10 cellular contexts compared by ENCODE assay signal in the genomic region with DNA sequence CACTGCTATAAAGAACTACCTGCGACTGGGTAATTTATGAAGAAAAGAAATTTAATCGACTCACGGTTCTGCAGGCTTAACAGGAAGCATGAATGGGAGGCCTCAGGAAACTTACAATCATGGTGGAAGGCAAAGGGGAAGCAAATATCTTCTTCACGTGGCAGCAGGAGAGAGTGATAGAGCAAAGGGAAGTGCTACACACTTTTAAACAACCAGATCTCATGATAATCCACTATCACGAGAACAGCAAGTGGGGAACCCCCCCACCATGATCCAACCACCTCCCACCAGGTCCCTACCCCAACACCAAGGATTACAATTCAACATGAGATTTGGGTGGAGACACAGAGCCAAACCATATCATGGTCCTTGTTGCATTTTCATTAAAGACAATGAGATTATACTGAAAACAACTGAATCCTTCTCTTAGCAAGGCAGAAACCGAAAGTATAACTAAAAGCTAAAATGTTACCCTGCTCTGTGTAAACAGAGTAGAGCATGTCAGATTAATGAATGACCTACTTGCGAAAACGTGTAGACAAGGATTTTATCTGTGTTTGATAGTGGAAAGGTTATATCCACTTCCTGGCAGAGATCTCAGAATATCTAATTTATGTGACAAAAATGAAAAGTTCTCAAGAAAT.
DNase-seq lines count a peak whose midpoint lies in the region; ATAC-seq and TF ChIP-seq lines count a peak whose summit lies in the region.
"Had no signal": no experiment of that assay in that cellular context is flagged by ENCODE, and none has a peak within 500 bp of the region (broad histone marks: within the 10 kb centered on the region; RNA-seq: fewer than 3 reads in every experiment).

No MANE protein-coding gene starts in this region.

- H3K36me3 ChIP-seq in duodenal mucosa (ENCODE audit: control insufficient read depth in 1 of 2, insufficient read depth in 2 of 2, low read length in 2 of 2) (no peaks in the 10 kb centered on the region), thoracic aorta (no peaks in the 10 kb centered on the region), transverse colon (no peaks in the 10 kb centered on the region)

- H3K9me3 Mint-ChIP-seq in activated CD4-positive, alpha-beta T cell treated with anti-CD3 and anti-CD28 coated beads, Interleukin-2, amount 10 ng/mL, durations not matched to agents 7 days and 5 days = no peaks in the 10 kb centered on the region

- H3K9me3 ChIP-seq in duodenal mucosa (ENCODE audit: control insufficient read depth in 1 of 2, low read length in 2 of 2) = no peaks in the 10 kb centered on the region
- H3K9me3 ChIP-seq in thoracic aorta = no peaks in the 10 kb centered on the region
- H3K9me3 ChIP-seq in transverse colon = no peaks in the 10 kb centered on the region

- no peak for TF ChIP-seq POLR2A in transverse colon (IDR thresholded peaks at IDR 0.05)

- in situ Hi-C loops in transverse colon (cut with MboI; ENCODE audit: low pct_ligation_motif_present in 1 of 4, low pct_unique_long_range_greater_than_20kb in 1 of 4, low sequenced_read_pairs in 3 of 4) = no loop called here

- ATAC-seq in HG03280 (IDR thresholded peaks at IDR 0.05; ENCODE audit: unreplicated experiment) (peak; percentile 78), thoracic aorta (ENCODE audit: insufficient number of reproducible peaks, low FRiP score, low read depth) (no peak)

- POLR2A ChIA-PET in activated CD4-positive, alpha-beta T cell treated with anti-CD3 and anti-CD28 coated beads, Interleukin-2, amount 10 ng/mL, durations not matched to agents 7 days and 5 days (lab: Charles Lee) = no interaction called here

- CTCF ChIA-PET in activated CD4-positive, alpha-beta T cell treated with anti-CD3 and anti-CD28 coated beads, Interleukin-2, amount 10 ng/mL, durations not matched to agents 7 days and 5 days (lab: Charles Lee) = no interaction called here

- H3K27me3 Mint-ChIP-seq in activated CD4-positive, alpha-beta T cell treated with anti-CD3 and anti-CD28 coated beads, Interleukin-2, amount 10 ng/mL, durations not matched to agents 7 days and 5 days = peaks cover 5% of the 10 kb centered on the region

- H3K4me1 Mint-ChIP-seq in activated CD4-positive, alpha-beta T cell treated with anti-CD3 and anti-CD28 coated beads, Interleukin-2, amount 10 ng/mL, durations not matched to agents 7 days and 5 days = peaks cover 11% of the 10 kb centered on the region

- H3K4me1 ChIP-seq in duodenal mucosa (ENCODE audit: control insufficient read depth in 1 of 2, insufficient read depth in 2 of 2, low read length in 2 of 2) (peaks cover 20 to 27% of the 10 kb centered on the region in 2 donors), thoracic aorta (ENCODE audit: control insufficient read depth in 1 of 2, low read depth in 2 of 2) (no peaks in the 10 kb centered on the region), transverse colon (peaks cover 0 to 8% (median 3%) of the 10 kb centered on the region in 4 donors)

- H3K4me3 Mint-ChIP-seq in activated CD4-positive, alpha-beta T cell treated with anti-CD3 and anti-CD28 coated beads, Interleukin-2, amount 10 ng/mL, durations not matched to agents 7 days and 5 days = peak overlapping the region; percentile 1

- H3K4me3 ChIP-seq in duodenal mucosa (ENCODE audit: low read depth in 1 of 2, low read length in 2 of 2) = peak overlapping the region; percentile 53 to 60
- H3K4me3 ChIP-seq in thoracic aorta = peak overlapping the region; percentile 16
- no peak overlapping the region for H3K4me3 ChIP-seq in transverse colon
- H3K4me3 ChIP-seq: skin epidermis had no signal

- TF ChIP-seq CTCF in thoracic aorta (IDR thresholded peaks at IDR 0.05) (no peak), transverse colon (IDR thresholded peaks at IDR 0.05) (no peak)

- TF ChIP-seq EP300 in transverse colon (IDR thresholded peaks at IDR 0.05; ENCODE audit: low read depth) = no peak

- intact Hi-C loops in transverse colon (cut with DNase I; ENCODE audit: low total_unique reads) = no loop called here

- H3K27ac Mint-ChIP-seq in activated CD4-positive, alpha-beta T cell treated with anti-CD3 and anti-CD28 coated beads, Interleukin-2, amount 10 ng/mL, durations not matched to agents 7 days and 5 days = peak overlapping the region; percentile 63

- H3K36me3 Mint-ChIP-seq in activated CD4-positive, alpha-beta T cell treated with anti-CD3 and anti-CD28 coated beads, Interleukin-2, amount 10 ng/mL, durations not matched to agents 7 days and 5 days (ENCODE audit: low read depth) = no peaks in the 10 kb centered on the region

- 42 to 49% methylated on average over 4 to 8 of the region's 8 CpGs for WGBS in transverse colon (ENCODE audit: low coverage in 1 of 2), 2 donors

- no peak for DNase-seq in activated CD4-positive, alpha-beta T cell treated with anti-CD3 and anti-CD28 coated beads, Interleukin-2, amount 10 ng/mL, durations not matched to agents 7 days and 5 days
- no peak for DNase-seq in activated CD4-positive, alpha-beta T cell treated with anti-CD3 and anti-CD28 coated beads, Interleukin-2, amount 50 U/mL, for 4 hours
- no peak for DNase-seq in thoracic aorta (ENCODE audit: low spot score)
- no peak for DNase-seq in DMS 273 treated with DMSO at 0.1 percent for 48 hours (lab: John Stamatoyannopoulos, UW)
- DNase-seq in anterior cingulate cortex (lab: John Stamatoyannopoulos, UW) = no peak
- no peak for DNase-seq in transverse colon
- DNase-seq: T-helper 9 cell had no signal

- no peaks in the 10 kb centered on the region for H3K27me3 ChIP-seq in duodenal mucosa (ENCODE audit: control insufficient read depth in 1 of 2, insufficient read depth in 2 of 2, low read length in 2 of 2)
- H3K27me3 ChIP-seq in thoracic aorta (replicated peaks; ENCODE audit: insufficient read depth) = no peaks in the 10 kb centered on the region
- H3K27me3 ChIP-seq in transverse colon = no peaks in the 10 kb centered on the region

- H3K27ac ChIP-seq in duodenal mucosa (ENCODE audit: low read depth, low read length) = no peak overlapping the region
- no peak overlapping the region for H3K27ac ChIP-seq in thoracic aorta
- peak overlapping the region in 1 of 4 donors; percentile 12 for H3K27ac ChIP-seq in transverse colon

- no peak overlapping the region for H3K9ac ChIP-seq in duodenal mucosa (ENCODE audit: low read depth in 1 of 2, low read length in 2 of 2)

Comparison
In these comparisons a context has a peak if more than half of its experiments do, and no peak if none do; other contexts are left out.
1. H3K4me3 ChIP-seq: peak in duodenal mucosa (2 of 2) and thoracic aorta (single experiment); none in transverse colon (0 of 4).